Comparison of ENCODE assay signal across 8 cellular contexts in the genomic region with DNA sequence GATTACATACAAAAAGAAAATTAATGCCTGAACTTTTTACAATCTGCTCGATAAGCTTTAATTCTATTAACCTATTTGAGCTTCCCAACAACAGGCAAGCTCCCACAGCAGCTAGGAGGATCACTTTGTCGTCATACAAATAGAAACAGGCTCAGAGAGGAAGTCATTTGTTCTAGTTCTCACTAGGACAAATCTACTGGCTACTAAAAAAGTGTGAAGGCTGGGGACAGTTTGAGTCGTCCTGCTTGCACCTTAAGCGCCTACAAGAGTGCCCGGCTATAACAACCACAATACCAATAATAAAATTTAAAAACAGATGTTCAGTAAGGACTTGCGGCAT. TPM values are rescaled to one million over a fixed set of nuclear protein-coding genes. Genes with fewer than 3 reads are reported as not detected.
DNase-seq lines count a peak whose midpoint lies in the region; ATAC-seq and TF ChIP-seq lines count a peak whose summit lies in the region.

No MANE protein-coding gene starts in this region.

- H3K27ac ChIP-seq in DND-41 (ENCODE audit: low read length) (peak overlapping the region; percentile 96), SJCRH30 (peak overlapping the region; percentile 57), esophagus muscularis mucosa (replicated peaks in 1 of 4) (peak overlapping the region; percentile 87 to 97 (median 90)), osteoblast (ENCODE audit: low read depth, low read length) (peak overlapping the region; percentile 91)

- TF ChIP-seq POLR2A in esophagus muscularis mucosa (IDR thresholded peaks at IDR 0.05; ENCODE audit: low read depth) = no peak

- POLR2A ChIA-PET in HEK293T (lab: Yijun Ruan, JAX) = interaction anchor here (0.6 to 3.4 kb wide), 28 partner anchors 8 to 365 kb away, joined by 3 to 47 read pairs (median 6); partner anchors contain the start of genes CUL7, KLC4, KLHDC3 and MEA1

- peak overlapping the region; percentile 39 to 84; a peak in 3 of 4 replicates for H3K4me3 ChIP-seq in DND-41 (ENCODE audit: low read depth in 1 of 2, low read length in 2 of 2)
- peak overlapping the region; percentile 66 for H3K4me3 ChIP-seq in SJCRH30
- peak overlapping the region; percentile 66 to 87 (median 78) for H3K4me3 ChIP-seq in esophagus muscularis mucosa
- H3K4me3 ChIP-seq in osteoblast (ENCODE audit: insufficient read depth, low read length) = peak overlapping the region; percentile 88

- peaks cover 28% of the 10 kb centered on the region for H4K20me1 ChIP-seq in DND-41 (ENCODE audit: insufficient read depth, low read length)
- H4K20me1 ChIP-seq in osteoblast (ENCODE audit: insufficient read depth, low read length) = peaks cover 3% of the 10 kb centered on the region

- no peak for DNase-seq in DND-41
- DNase-seq in HEK293T (ENCODE audit: extremely low spot score) = peak; percentile 30
- no peak for DNase-seq in SJCRH30
- DNase-seq in esophagus muscularis mucosa (ENCODE audit: extremely low spot score) = no peak
- peak; percentile 87 for DNase-seq in osteoblast (ENCODE audit: insufficient read length, low spot score, missing footprints)
- DNase-seq in globus pallidus (ENCODE audit: low spot score) = no peak
- DNase-seq in cerebellum (ENCODE audit: low spot score) = no peak
- DNase-seq in G401 (ENCODE audit: low spot score) = no peak

- TF ChIP-seq CTCF in DND-41 (IDR thresholded peaks at IDR 0.05; ENCODE audit: borderline replicate concordance, extremely low read depth, low read length, poor library complexity, severe bottlenecking) (no peak), esophagus muscularis mucosa (IDR thresholded peaks at IDR 0.05) (no peak), osteoblast (IDR thresholded peaks at IDR 0.05; ENCODE audit: extremely low read depth, low read depth, low read length) (no peak)

- TF ChIP-seq EP300 in esophagus muscularis mucosa (IDR thresholded peaks at IDR 0.05) = no peak

- H3K4me1 ChIP-seq in DND-41 (ENCODE audit: insufficient read depth, low read length) (peaks cover 40% of the 10 kb centered on the region), SJCRH30 (no peaks in the 10 kb centered on the region), esophagus muscularis mucosa (peaks cover 14 to 46% (median 45%) of the 10 kb centered on the region in 4 donors), osteoblast (ENCODE audit: insufficient read depth, low read length) (peaks cover 12% of the 10 kb centered on the region)

- H3K36me3 ChIP-seq in DND-41 (ENCODE audit: insufficient read depth, low read length) = peaks cover 31% of the 10 kb centered on the region
- H3K36me3 ChIP-seq in SJCRH30 = no peaks in the 10 kb centered on the region
- peaks cover 0 to 5% (median 2%) of the 10 kb centered on the region in 4 donors for H3K36me3 ChIP-seq in esophagus muscularis mucosa
- H3K36me3 ChIP-seq in osteoblast (ENCODE audit: insufficient read depth, low read length) = no peaks in the 10 kb centered on the region

- no peaks in the 10 kb centered on the region for H3K9me3 ChIP-seq in DND-41 (ENCODE audit: insufficient read depth, low read length, severe bottlenecking)
- H3K9me3 ChIP-seq in SJCRH30 (replicated peaks) = no peaks in the 10 kb centered on the region
- no peaks in the 10 kb centered on the region for H3K9me3 ChIP-seq in esophagus muscularis mucosa
- H3K9me3 ChIP-seq in osteoblast (ENCODE audit: low read depth, low read length) = no peaks in the 10 kb centered on the region

- H3K27me3 ChIP-seq in DND-41 (ENCODE audit: insufficient read depth, low read length, poor library complexity) (no peaks in the 10 kb centered on the region), SJCRH30 (no peaks in the 10 kb centered on the region), esophagus muscularis mucosa (peaks cover 0 to 21% (median 0%) of the 10 kb centered on the region in 4 donors), osteoblast (ENCODE audit: insufficient read depth, low read length) (no peaks in the 10 kb centered on the region)

- H3K9ac ChIP-seq in DND-41 (ENCODE audit: low read depth, low read length) = peak overlapping the region; percentile 84

- H3K4me2 ChIP-seq in DND-41 (ENCODE audit: insufficient read depth, low read length) (peak overlapping the region; percentile 87), osteoblast (ENCODE audit: insufficient read depth, low read length) (peak overlapping the region; percentile 91)

- in situ Hi-C loops in G401 (cut with HindIII; ENCODE audit: low sequenced_read_pairs) = no loop called here

- peak overlapping the region; percentile 80 for H2AFZ ChIP-seq in DND-41 (ENCODE audit: low read depth, low read length)
- peak overlapping the region; percentile 91 for H2AFZ ChIP-seq in osteoblast (ENCODE audit: low read length)

- 0% methylated on average over 6 of the region's 6 CpGs for WGBS in esophagus muscularis mucosa

- H3K79me2 ChIP-seq in DND-41 (ENCODE audit: insufficient read depth, low read length) (peaks cover 40% of the 10 kb centered on the region), osteoblast (ENCODE audit: insufficient read depth, low read length) (peaks cover 33% of the 10 kb centered on the region)

- ATAC-seq in DND-41 (ENCODE audit: insufficient read depth, low read depth) = peak; percentile 0; the same call in 1 of the 3 replicates

- CTCF ChIA-PET in HEK293T (lab: Yijun Ruan, JAX) = interaction anchor here (0.6 kb wide), 1 partner anchor 246 kb away, joined by 3 read pairs; no protein-coding TSS in a partner anchor

- intact Hi-C loops in esophagus muscularis mucosa (cut with DNase I) = loop anchor here (5.0 kb wide), 1 partner anchor 59 kb away; no protein-coding TSS in a partner anchor

TF ChIP-seq in HEK293T, 16 proteins besides CTCF, POLR2A, EP300 and RAD21:
- no peak for TF ChIP-seq FOXA1 (IDR thresholded peaks at IDR 0.05)
- no peak for TF ChIP-seq L3MBTL2 (conservative IDR thresholded peaks at IDR 0.05)
- TF ChIP-seq CTBP1 (IDR thresholded peaks at IDR 0.05; ENCODE audit: borderline replicate concordance) = no peak
- no peak for TF ChIP-seq HDGF (IDR thresholded peaks at IDR 0.05; ENCODE audit: borderline replicate concordance)

RNA-seq across cellular contexts. Expression of gene CNPY3, which starts 0.6 kb away (rescaled TPM):
- 40.9 and 45.3 TPM in 2 replicates for total RNA-seq in SJCRH30 (2014; rRNA removed; shearing (Covaris generic))
- total RNA-seq in esophagus muscularis mucosa (10 to 100 TPM; 24.5 to 39.6 (median 34.3) TPM), osteoblast (33.3 TPM in 2 replicates), cerebellum (18.9 TPM)
- total RNA-seq in G401 (2014; rRNA removed; shearing (Covaris generic)) = 47.5 and 52.5 TPM in 2 replicates

RNA-seq across cellular contexts. Expression of gene PTCRA, which starts 12.9 kb away (rescaled TPM):
- total RNA-seq in SJCRH30 (2014; rRNA removed; shearing (Covaris generic)) = not detected in 2 replicates
- total RNA-seq in esophagus muscularis mucosa = under 1 TPM in 1 of 4 donors, not detected in 3; 0.50 TPM
- total RNA-seq in osteoblast = not detected in 2 replicates
- not detected for total RNA-seq in cerebellum
- total RNA-seq in G401 (2014; rRNA removed; shearing (Covaris generic)) = not detected in 2 replicates

RNA-seq across cellular contexts. Expression of gene GNMT, which starts 31.8 kb away (rescaled TPM):
- 0.15 TPM in 1 of 2 replicates, not detected in the other for total RNA-seq in SJCRH30 (2014; rRNA removed; shearing (Covaris generic))
- total RNA-seq in esophagus muscularis mucosa = 1 to 10 TPM in 3 of 4 donors, not detected in 1; 2.3 to 4.5 (median 3.6) TPM
- 0.72 and 0.88 TPM in 2 replicates for total RNA-seq in osteoblast
- 0.36 TPM for total RNA-seq in cerebellum
- total RNA-seq in G401 (2014; rRNA removed; shearing (Covaris generic)) = 0.75 TPM in 1 of 2 replicates, not detected in the other

RNA-seq across cellular contexts. Expression of gene RPL7L1, which starts 49.3 kb away (rescaled TPM):
- total RNA-seq in SJCRH30 (2014; rRNA removed; shearing (Covaris generic)) = 140 and 147 TPM in 2 replicates
- total RNA-seq in esophagus muscularis mucosa = 10 to 100 TPM; 66.8 to 82.2 (median 76.9) TPM
- total RNA-seq in osteoblast = 112 and 128 TPM in 2 replicates
- 81.9 TPM for total RNA-seq in cerebellum
- total RNA-seq in G401 (2014; rRNA removed; shearing (Covaris generic)) = 120 and 159 TPM in 2 replicates

RNA-seq across cellular contexts. Expression of gene PEX6, which starts 50.3 kb away (rescaled TPM):
- 11.4 and 11.5 TPM in 2 replicates for total RNA-seq in SJCRH30 (2014; rRNA removed; shearing (Covaris generic))
- total RNA-seq in esophagus muscularis mucosa = 10 to 100 TPM; 13.4 to 31.3 (median 21.8) TPM
- total RNA-seq in osteoblast = 15.3 and 23.5 TPM in 2 replicates
- 17.1 TPM for total RNA-seq in cerebellum
- 14.1 and 19.2 TPM in 2 replicates for total RNA-seq in G401 (2014; rRNA removed; shearing (Covaris generic))

Comparison
In these comparisons a context has a peak if more than half of its experiments do, and no peak if none do; other contexts are left out.
1. DNase-seq: peak in HEK293T (single experiment) and osteoblast (single experiment); none in DND-41 (single experiment), SJCRH30 (0 of 2), esophagus muscularis mucosa (single experiment), globus pallidus (single experiment), cerebellum (single experiment) and G401 (single experiment).
2. Peak in every context shown above with its lines, with median percentiles within 50 percentile points of each other: H3K27ac ChIP-seq and H3K4me3 ChIP-seq.